22 cellular contexts compared by ENCODE assay signal in genomic region chr19:33445752-33446070, GRCh38.
"Had no signal": no experiment of that assay in that cellular context is flagged by ENCODE, and none has a peak within 500 bp of the region (broad histone marks: within the 10 kb centered on the region; RNA-seq: fewer than 3 reads in every experiment).

No MANE protein-coding gene starts in this region.

- FAIRE-seq: endometrium had no signal

- H3K4me3 Mint-ChIP-seq: activated CD4-positive, alpha-beta T cell treated with anti-CD3 and anti-CD28 coated beads, Interleukin-2, amount 10 ng/mL, durations not matched to agents 7 days and 5 days; activated CD8-positive, alpha-beta memory T cell treated with anti-CD3 and anti-CD28 coated beads, Interleukin-2, amount 10 ng/mL, durations not matched to agents 7 days and 5 days; activated CD8-positive, alpha-beta T cell treated with anti-CD3 and anti-CD28 coated beads for 36 hours; activated naive CD4-positive, alpha-beta T cell treated with anti-CD3 and anti-CD28 coated beads for 36 hours; activated naive CD8-positive, alpha-beta T cell treated with anti-CD3 and anti-CD28 coated beads, Interleukin-2, amount 10 ng/mL, durations not matched to agents 7 days and 5 days; dendritic cell treated with granulocyte-macrophage colony-stimulating factor and Interleukin-4, amounts not matched to agents 40 ng/mL and 50 ng/mL, for 4 days; memory B cell; nephron progenitor cell had no signal

- H3K4me1 Mint-ChIP-seq: memory B cell had no signal

- H3K9me3 Mint-ChIP-seq: activated CD4-positive, alpha-beta T cell treated with anti-CD3 and anti-CD28 coated beads, Interleukin-2, amount 10 ng/mL, durations not matched to agents 7 days and 5 days; activated CD8-positive, alpha-beta T cell treated with anti-CD3 and anti-CD28 coated beads for 36 hours; activated naive CD4-positive, alpha-beta T cell treated with anti-CD3 and anti-CD28 coated beads for 36 hours; activated naive CD8-positive, alpha-beta T cell treated with anti-CD3 and anti-CD28 coated beads, Interleukin-2, amount 10 ng/mL, durations not matched to agents 7 days and 5 days; activated T-helper 2 cell treated with anti-CD3 and anti-CD28 coated beads, Interferon-gamma antibody, Interleukin-2, Interleukin-4, amounts not matched to agents 10 μg/mL and 5 μg/mL and 100 μg/mL, durations not matched to agents 14 hours and 24 hours and 36 hours; dendritic cell treated with granulocyte-macrophage colony-stimulating factor and Interleukin-4, amounts not matched to agents 40 ng/mL and 50 ng/mL, for 4 days; memory B cell; nephron progenitor cell had no signal

- H3K4me1 ChIP-seq: upper lobe of left lung had no signal

- H3K4me3 ChIP-seq: SK-N-MC, upper lobe of left lung had no signal

- H3K27me3 ChIP-seq: upper lobe of left lung had no signal

- H3K36me3 Mint-ChIP-seq: activated CD8-positive, alpha-beta memory T cell treated with anti-CD3 and anti-CD28 coated beads, Interleukin-2, amount 10 ng/mL, durations not matched to agents 7 days and 5 days; activated naive CD8-positive, alpha-beta T cell treated with anti-CD3 and anti-CD28 coated beads, Interleukin-2, amount 10 ng/mL, durations not matched to agents 7 days and 5 days had no signal

- DNase-seq: activated CD4-positive, alpha-beta T cell treated with anti-CD3 and anti-CD28 coated beads, Interleukin-2, amount 10 ng/mL, durations not matched to agents 7 days and 5 days; activated CD4-positive, CD25-positive, alpha-beta regulatory T cell treated with anti-CD3 and anti-CD28 coated beads, Interleukin-2, amount 50 U/mL, for 72 hours; activated CD8-positive, alpha-beta memory T cell treated with anti-CD3 and anti-CD28 coated beads, Interleukin-2, amount 10 ng/mL, durations not matched to agents 7 days and 5 days; activated CD8-positive, alpha-beta T cell treated with anti-CD3 and anti-CD28 coated beads for 36 hours; activated naive CD4-positive, alpha-beta T cell treated with anti-CD3 and anti-CD28 coated beads for 36 hours; activated naive CD8-positive, alpha-beta T cell treated with anti-CD3 and anti-CD28 coated beads, Interleukin-2, amount 10 ng/mL, durations not matched to agents 7 days and 5 days; activated T-cell treated with anti-CD3 and anti-CD28 coated beads, Interleukin-2, amount 50 U/mL, for 1 hour; amniotic stem cell; effector CD4-positive, alpha-beta T cell; erythroblast; nephron progenitor cell; nucleus accumbens; stimulated activated CD4-positive, alpha-beta T cell treated with anti-CD3 and anti-CD28 coated beads, Interleukin-4, amount 100 ng/mL, for 24 hours; stimulated activated naive CD4-positive, alpha-beta T cell treated with Interleukin-2 at 50 U/mL for 16 hours; SW 1271; upper lobe of left lung had no signal

- H3K9me3 ChIP-seq: upper lobe of left lung had no signal

- H3K27ac ChIP-seq: SK-N-MC, upper lobe of left lung, VCaP had no signal

- H3K27me3 Mint-ChIP-seq: activated CD4-positive, alpha-beta T cell treated with anti-CD3 and anti-CD28 coated beads, Interleukin-2, amount 10 ng/mL, durations not matched to agents 7 days and 5 days; activated CD8-positive, alpha-beta memory T cell treated with anti-CD3 and anti-CD28 coated beads, Interleukin-2, amount 10 ng/mL, durations not matched to agents 7 days and 5 days; activated CD8-positive, alpha-beta T cell treated with anti-CD3 and anti-CD28 coated beads for 36 hours; activated naive CD8-positive, alpha-beta T cell treated with anti-CD3 and anti-CD28 coated beads, Interleukin-2, amount 10 ng/mL, durations not matched to agents 7 days and 5 days; dendritic cell treated with granulocyte-macrophage colony-stimulating factor and Interleukin-4, amounts not matched to agents 40 ng/mL and 50 ng/mL, for 4 days; memory B cell had no signal

- H3K27ac Mint-ChIP-seq: activated CD4-positive, alpha-beta T cell treated with anti-CD3 and anti-CD28 coated beads, Interleukin-2, amount 10 ng/mL, durations not matched to agents 7 days and 5 days; activated CD8-positive, alpha-beta memory T cell treated with anti-CD3 and anti-CD28 coated beads, Interleukin-2, amount 10 ng/mL, durations not matched to agents 7 days and 5 days; activated CD8-positive, alpha-beta T cell treated with anti-CD3 and anti-CD28 coated beads for 36 hours; activated naive CD4-positive, alpha-beta T cell treated with anti-CD3 and anti-CD28 coated beads for 36 hours; activated naive CD8-positive, alpha-beta T cell treated with anti-CD3 and anti-CD28 coated beads, Interleukin-2, amount 10 ng/mL, durations not matched to agents 7 days and 5 days; activated T-helper 2 cell treated with anti-CD3 and anti-CD28 coated beads, Interferon-gamma antibody, Interleukin-2, Interleukin-4, amounts not matched to agents 10 μg/mL and 5 μg/mL and 100 μg/mL, durations not matched to agents 14 hours and 24 hours and 36 hours; dendritic cell treated with granulocyte-macrophage colony-stimulating factor and Interleukin-4, amounts not matched to agents 40 ng/mL and 50 ng/mL, for 4 days; memory B cell had no signal

- ATAC-seq: activated CD8-positive, alpha-beta memory T cell treated with anti-CD3 and anti-CD28 coated beads, Interleukin-2, amount 10 ng/mL, durations not matched to agents 7 days and 5 days; activated CD8-positive, alpha-beta T cell treated with anti-CD3 and anti-CD28 coated beads for 36 hours had no signal
